8 cellular contexts compared by ENCODE assay signal in genomic region chr16:22374311-22375116, GRCh38. TPM values are rescaled to one million over a fixed set of nuclear protein-coding genes. Genes with fewer than 3 reads are reported as not detected.
DNase-seq lines count a peak whose midpoint lies in the region; ATAC-seq and TF ChIP-seq lines count a peak whose summit lies in the region.

Gene CDR2 (minus strand): TSS chr16:22374619. CDS start chr16:22374309, 310 bp downstream.

- H3K4me1 Mint-ChIP-seq in endothelial cell (ENCODE audit: unreplicated experiment) = peaks cover 28% of the 10 kb centered on the region
- peaks cover 34% of the 10 kb centered on the region for H3K4me1 Mint-ChIP-seq in mesothelial cell of epicardium

- peaks cover 3% of the 10 kb centered on the region for H3K36me3 Mint-ChIP-seq in endothelial cell (ENCODE audit: low read depth, unreplicated experiment)
- no peaks in the 10 kb centered on the region for H3K36me3 Mint-ChIP-seq in mesothelial cell of epicardium

- H3K79me2 ChIP-seq in OCI-LY3 (ENCODE audit: low read length) = peaks cover 46% of the 10 kb centered on the region

- peaks cover 7% of the 10 kb centered on the region; the same call in 1 of the 2 replicates for H3K27me3 ChIP-seq in OCI-LY3 (ENCODE audit: low read depth, low read length)

- no peaks in the 10 kb centered on the region for H3K9me3 Mint-ChIP-seq in endothelial cell (ENCODE audit: unreplicated experiment)
- H3K9me3 Mint-ChIP-seq in mesothelial cell of epicardium = no peaks in the 10 kb centered on the region

- 0 out of 2 replicates have a peak, but pooled peaks cover 10% of the 10 kb centered on the region for H4K20me1 ChIP-seq in OCI-LY3 (ENCODE audit: insufficient read depth, low read length)

- peaks cover 15% of the 10 kb centered on the region for H3K4me1 ChIP-seq in OCI-LY3 (ENCODE audit: low read length)

- ATAC-seq in GM21528 (IDR thresholded peaks at IDR 0.05; ENCODE audit: low FRiP score, unreplicated experiment) = peak; percentile 95

- peak within 1 kb of the TSS; percentile 96 for H3K4me3 Mint-ChIP-seq in endothelial cell (ENCODE audit: unreplicated experiment)
- peak within 1 kb of the TSS; percentile 95 for H3K4me3 Mint-ChIP-seq in mesothelial cell of epicardium

- DNase-seq in DMS 273 treated with DMSO at 0.1 percent for 48 hours (lab: John Stamatoyannopoulos, UW) = peak; percentile 93
- DNase-seq in HuH-7.5 (ENCODE audit: low spot score) = peak; percentile 92
- DNase-seq in activated CD8-positive, alpha-beta memory T cell treated with anti-CD3 and anti-CD28 coated beads, Interleukin-2, amount 50 U/mL, for 4 hours = peak; percentile 97
- peak; percentile 98 for DNase-seq in endothelial cell (ENCODE audit: low spot score)
- peak; percentile 98 to 99 for DNase-seq in mesothelial cell of epicardium (ENCODE audit: low spot score in 2 of 2, unreplicated experiment in 2 of 2)
- peak; percentile 96 for DNase-seq in stimulated activated CD8-positive, alpha-beta memory T cell treated with anti-CD3 and anti-CD28 coated beads, Interleukin-15, amount 100 ng/mL, for 4 hours (ENCODE audit: low read depth in 2 of 2)

- no peaks in the 10 kb centered on the region for H3K9me3 ChIP-seq in OCI-LY3 (ENCODE audit: insufficient read depth, low read length)

- H3K36me3 ChIP-seq in OCI-LY3 (replicated peaks; ENCODE audit: low read depth, low read length) = peaks cover 16% of the 10 kb centered on the region

- H3K27me3 Mint-ChIP-seq in endothelial cell (ENCODE audit: unreplicated experiment) (no peaks in the 10 kb centered on the region), mesothelial cell of epicardium (ENCODE audit: low read depth) (no peaks in the 10 kb centered on the region)

- TF ChIP-seq CTCF in OCI-LY3 (IDR thresholded peaks at IDR 0.05; ENCODE audit: low read depth, low read length) (no peak), endothelial cell (IDR thresholded peaks at IDR 0.05; ENCODE audit: unreplicated experiment) (no peak), mesothelial cell of epicardium (IDR thresholded peaks at IDR 0.05; ENCODE audit: unreplicated experiment) (no peak)

- H3K4me2 ChIP-seq in OCI-LY3 (ENCODE audit: low read length) = peak within 1 kb of the TSS; percentile 92

- H3K4me3 ChIP-seq in OCI-LY3 (ENCODE audit: low read length) = peak within 1 kb of the TSS; percentile 98

- peak within 1 kb of the TSS; percentile 71 for H2AFZ ChIP-seq in OCI-LY3 (ENCODE audit: low read depth, low read length)

- H3K27ac ChIP-seq in OCI-LY3 (ENCODE audit: low read length) = peak within 1 kb of the TSS; percentile 41

- peak within 1 kb of the TSS; percentile 92 for H3K9ac ChIP-seq in OCI-LY3 (ENCODE audit: low read length)

- H3K27ac Mint-ChIP-seq in endothelial cell (ENCODE audit: unreplicated experiment) (peak within 1 kb of the TSS; percentile 74), mesothelial cell of epicardium (peak within 1 kb of the TSS; percentile 96)

RNA-seq across cellular contexts. Expression of gene CDR2, which starts in this region (rescaled TPM):
- total RNA-seq in endothelial cell (ENCODE audit: unreplicated experiment) (26.3 TPM), mesothelial cell of epicardium (26.3 to 33.0 TPM (median 27.3 TPM) in 3 replicates)

Comparison
In these comparisons a context has a peak if more than half of its experiments do, and no peak if none do; other contexts are left out.
1. Peak in every context shown above with its lines: DNase-seq, ATAC-seq, H3K4me3 ChIP-seq and H3K27ac ChIP-seq.